In the genomic region with DNA sequence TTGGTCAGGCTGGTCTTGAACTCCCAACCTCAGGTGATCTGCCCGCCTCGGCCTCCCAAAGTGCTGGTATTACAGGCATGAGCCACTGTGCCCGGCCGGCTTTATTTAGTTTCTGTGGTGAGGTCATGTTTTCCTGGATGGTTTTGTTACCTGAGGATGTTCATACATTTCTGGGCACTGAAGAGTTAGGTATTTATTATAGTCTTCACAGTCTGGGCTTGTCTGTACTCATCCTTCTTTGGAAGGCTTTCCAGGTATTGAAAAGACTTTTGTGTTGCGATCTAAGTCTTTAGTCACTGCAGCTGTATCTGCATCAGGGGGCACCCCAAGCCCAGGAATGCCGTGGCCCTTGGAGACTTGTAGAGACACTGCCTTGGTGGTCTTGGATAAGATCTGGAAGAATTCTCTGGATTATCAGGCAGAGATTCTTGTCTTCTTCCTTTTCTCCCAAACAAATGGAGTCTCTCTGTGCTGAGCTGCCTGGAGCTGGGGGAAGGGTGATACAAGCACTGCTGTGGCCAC, we compare ENCODE assay signal across 23 cellular contexts. TPM values are rescaled to one million over a fixed set of nuclear protein-coding genes. Genes with fewer than 3 reads are reported as not detected.
"Had no signal": no experiment of that assay in that cellular context is flagged by ENCODE, and none has a peak within 500 bp of the region (broad histone marks: within the 10 kb centered on the region; RNA-seq: fewer than 3 reads in every experiment).

No MANE protein-coding gene starts in this region.

- DNase-seq: activated B cell treated with CpG ODN at 0.5 μM for 24 hours; activated CD4-positive, alpha-beta memory T cell treated with anti-CD3 and anti-CD28 coated beads for 36 hours; activated CD4-positive, alpha-beta T cell treated with anti-CD3 and anti-CD28 coated beads for 36 hours; activated effector memory CD4-positive, alpha-beta T cell treated with Interleukin-2 at 50 U/mL for 16 hours; activated naive CD4-positive, alpha-beta T cell treated with anti-CD3 and anti-CD28 coated beads for 36 hours; activated T-cell treated with anti-CD3 and anti-CD28 coated beads, Interleukin-2, amount 50 U/mL, for 72 hours; amygdala; gastrocnemius medialis; hypothalamus; left ventricle myocardium superior; midbrain; natural killer cell; ovary; psoas muscle; stimulated activated CD4-positive, alpha-beta T cell treated with anti-CD3 and anti-CD28 coated beads, Interleukin-4, amount 100 ng/mL, for 4 hours; stimulated activated naive CD8-positive, alpha-beta T cell treated with anti-CD3 and anti-CD28 coated beads, Interleukin-15, Interleukin-2, amounts not matched to agents 100 U/mL and 50 U/mL, for 24 hours; T1000; upper lobe of left lung had no signal

- H3K4me1 ChIP-seq: gastrocnemius medialis, psoas muscle, right atrium auricular region, upper lobe of left lung had no signal

- H3K36me3 Mint-ChIP-seq: activated CD4-positive, alpha-beta memory T cell treated with anti-CD3 and anti-CD28 coated beads for 36 hours; natural killer cell had no signal

- H3K36me3 ChIP-seq: esophagus muscularis mucosa, gastrocnemius medialis, neutrophil, ovary, right atrium auricular region, upper lobe of left lung had no signal

- H3K27me3 Mint-ChIP-seq: activated B cell treated with CpG ODN at 0.5 μM for 24 hours; activated CD4-positive, alpha-beta memory T cell treated with anti-CD3 and anti-CD28 coated beads for 36 hours; activated CD4-positive, alpha-beta T cell treated with anti-CD3 and anti-CD28 coated beads for 36 hours had no signal

- H3K27ac Mint-ChIP-seq: activated B cell treated with CpG ODN at 0.5 μM for 24 hours; activated CD4-positive, alpha-beta memory T cell treated with anti-CD3 and anti-CD28 coated beads for 36 hours; activated CD4-positive, alpha-beta T cell treated with anti-CD3 and anti-CD28 coated beads for 36 hours; activated naive CD4-positive, alpha-beta T cell treated with anti-CD3 and anti-CD28 coated beads for 36 hours; activated T-cell treated with anti-CD3 and anti-CD28 coated beads, Interleukin-2, amount 50 U/mL, for 72 hours; natural killer cell; T-helper 1 cell treated with Interleukin-12 subunit alpha and Interleukin-12 subunit beta and Interleukin-4 antibody, amounts not matched to agents 30 μg/mL and 1 μg/mL, for 36 hours had no signal

- H3K9me3 ChIP-seq: esophagus muscularis mucosa, gastrocnemius medialis, neutrophil, ovary, psoas muscle, upper lobe of left lung had no signal

- H3K4me3 Mint-ChIP-seq: activated B cell treated with CpG ODN at 0.5 μM for 24 hours; activated CD4-positive, alpha-beta memory T cell treated with anti-CD3 and anti-CD28 coated beads for 36 hours; activated CD4-positive, alpha-beta T cell treated with anti-CD3 and anti-CD28 coated beads for 36 hours; activated naive CD4-positive, alpha-beta T cell treated with anti-CD3 and anti-CD28 coated beads for 36 hours; activated T-cell treated with anti-CD3 and anti-CD28 coated beads, Interleukin-2, amount 50 U/mL, for 72 hours; natural killer cell; T-helper 1 cell treated with Interleukin-12 subunit alpha and Interleukin-12 subunit beta and Interleukin-4 antibody, amounts not matched to agents 30 μg/mL and 1 μg/mL, for 36 hours had no signal

- H3K4me3 ChIP-seq: esophagus muscularis mucosa, gastrocnemius medialis, ovary, psoas muscle, right atrium auricular region, upper lobe of left lung had no signal

- H3K4me1 Mint-ChIP-seq: natural killer cell had no signal

- H3K9me3 Mint-ChIP-seq: activated B cell treated with CpG ODN at 0.5 μM for 24 hours; activated T-cell treated with anti-CD3 and anti-CD28 coated beads, Interleukin-2, amount 50 U/mL, for 72 hours; T-helper 1 cell treated with Interleukin-12 subunit alpha and Interleukin-12 subunit beta and Interleukin-4 antibody, amounts not matched to agents 30 μg/mL and 1 μg/mL, for 36 hours had no signal

- H3K27ac ChIP-seq: esophagus muscularis mucosa, gastrocnemius medialis, neutrophil, ovary, psoas muscle, right atrium auricular region, upper lobe of left lung had no signal

- FAIRE-seq: endometrium had no signal

- H3K27me3 ChIP-seq: esophagus muscularis mucosa, gastrocnemius medialis, neutrophil, ovary, right atrium auricular region, upper lobe of left lung had no signal

RNA-seq across cellular contexts. Expression of a gene that starts 53.8 kb away (rescaled TPM):
- total RNA-seq: activated B cell treated with CpG ODN at 0.5 μM for 24 hours; activated CD4-positive, alpha-beta memory T cell treated with anti-CD3 and anti-CD28 coated beads for 36 hours; activated CD4-positive, alpha-beta T cell treated with anti-CD3 and anti-CD28 coated beads for 36 hours; activated naive CD4-positive, alpha-beta T cell treated with anti-CD3 and anti-CD28 coated beads for 36 hours; activated T-cell treated with anti-CD3 and anti-CD28 coated beads, Interleukin-2, amount 50 U/mL, for 72 hours had no signal
